ENCODE assay signal across 16 cellular contexts in the genomic region with DNA sequence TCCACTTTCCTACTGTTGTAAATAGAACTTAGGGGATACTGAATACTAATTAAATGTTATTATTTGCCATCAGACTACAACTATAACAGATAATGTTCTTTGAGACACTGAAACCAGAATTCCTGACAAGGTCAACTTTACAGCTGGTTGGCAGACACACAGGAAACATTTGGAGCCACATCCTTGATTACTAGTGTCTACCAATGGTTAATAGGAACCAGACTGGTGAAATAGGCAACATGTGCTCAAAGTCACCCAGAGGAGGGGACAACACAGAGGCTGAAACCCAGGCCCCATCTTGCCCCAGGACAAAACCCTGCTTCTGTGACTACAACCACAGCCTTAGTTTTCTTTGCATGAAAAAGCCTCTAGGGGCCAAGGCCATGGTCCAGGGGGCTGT. TPM values are rescaled to one million over a fixed set of nuclear protein-coding genes. Genes with fewer than 3 reads are reported as not detected.
DNase-seq lines count a peak whose midpoint lies in the region; ATAC-seq and TF ChIP-seq lines count a peak whose summit lies in the region.
"Had no signal": no experiment of that assay in that cellular context is flagged by ENCODE, and none has a peak within 500 bp of the region (broad histone marks: within the 10 kb centered on the region; RNA-seq: fewer than 3 reads in every experiment).

No MANE protein-coding gene starts in this region.

- TF ChIP-seq POLR2A in breast epithelium (IDR thresholded peaks at IDR 0.05), result no peak

- no peak for ATAC-seq in stimulated activated naive CD8-positive, alpha-beta T cell treated with anti-CD3 and anti-CD28 coated beads, Interleukin-15, amount 100 ng/mL, for 72 hours

- H3K4me3 ChIP-seq in breast epithelium, result no peak overlapping the region
- H3K4me3 ChIP-seq in SJSA1, result no peak overlapping the region

- no peak for TF ChIP-seq CTCF in MCF 10A (IDR thresholded peaks at IDR 0.05; ENCODE audit: unreplicated experiment)
- TF ChIP-seq CTCF in breast epithelium (IDR thresholded peaks at IDR 0.05), result no peak

- POLR2A ChIA-PET in MCF 10A (lab: Yijun Ruan, JAX), result interaction anchor here (0.7 to 5.6 kb wide), 3 partner anchors 41 to 103 kb away, joined by 3 to 79 read pairs (median 42); a partner anchor contains a TSS

- peaks cover 0 to 6% of the 10 kb centered on the region in 2 donors for H3K9me3 ChIP-seq in breast epithelium
- H3K9me3 ChIP-seq in SJSA1 (replicated peaks), result no peaks in the 10 kb centered on the region

- H3K27me3 Mint-ChIP-seq in MCF 10A (ENCODE audit: insufficient read depth, unreplicated experiment), result no peaks in the 10 kb centered on the region
- no peaks in the 10 kb centered on the region for H3K27me3 Mint-ChIP-seq in stimulated activated naive CD8-positive, alpha-beta T cell treated with anti-CD3 and anti-CD28 coated beads, Interleukin-15, amount 100 ng/mL, for 72 hours

- CTCF ChIA-PET in MCF 10A (lab: Yijun Ruan, JAX), result interaction anchor here (0.6 kb wide), 1 partner anchor 49 kb away, joined by 3 read pairs; no protein-coding TSS in a partner anchor

- H3K27me3 ChIP-seq in breast epithelium (no peaks in the 10 kb centered on the region), SJSA1 (replicated peaks) (no peaks in the 10 kb centered on the region)

- no TSS peak for BruUV-seq in MCF 10A (replicated peaks; lab: Mats Ljungman, UMichigan)

- H3K27ac Mint-ChIP-seq in MCF 10A (ENCODE audit: low read depth, unreplicated experiment), result peak overlapping the region; percentile 93
- peak overlapping the region; percentile 39 to 91 for H3K27ac Mint-ChIP-seq in stimulated activated naive CD8-positive, alpha-beta T cell treated with anti-CD3 and anti-CD28 coated beads, Interleukin-15, amount 100 ng/mL, for 72 hours

- H3K4me1 Mint-ChIP-seq in MCF 10A (ENCODE audit: insufficient read depth, unreplicated experiment), result peaks cover 45% of the 10 kb centered on the region
- H3K4me1 Mint-ChIP-seq in stimulated activated naive CD8-positive, alpha-beta T cell treated with anti-CD3 and anti-CD28 coated beads, Interleukin-15, amount 100 ng/mL, for 72 hours, result peaks cover 71% of the 10 kb centered on the region

- H3K27ac ChIP-seq in breast epithelium (no peak overlapping the region), SJSA1 (peak overlapping the region; percentile 100)

- intact Hi-C loops in MCF 10A (cut with micrococcal nuclease), result loop anchor here (5.0 kb wide), 1 partner anchor 190 kb away; a partner anchor contains a TSS
- intact Hi-C loops in breast epithelium (cut with DNase I; ENCODE audit: low total_unique reads), result no loop called here

- no peaks in the 10 kb centered on the region for H3K36me3 ChIP-seq in breast epithelium
- no peaks in the 10 kb centered on the region for H3K36me3 ChIP-seq in SJSA1

- no peaks in the 10 kb centered on the region for H3K4me1 ChIP-seq in breast epithelium
- peaks cover 79% of the 10 kb centered on the region for H3K4me1 ChIP-seq in SJSA1 (replicated peaks)

- DNase-seq in MCF 10A (ENCODE audit: unreplicated experiment) (no peak), breast epithelium (ENCODE audit: low spot score in 2 of 2) (no peak), SJSA1 (ENCODE audit: low read depth in 1 of 2, low spot score in 2 of 2) (no peak), fibroblast of gingiva (ENCODE audit: low read depth) (peak; percentile 36), putamen (ENCODE audit: low spot score) (no peak), inferior parietal cortex (ENCODE audit: extremely low spot score) (no peak), medulla oblongata (ENCODE audit: extremely low spot score) (no peak)
- DNase-seq in stimulated activated naive CD8-positive, alpha-beta T cell treated with anti-CD3 and anti-CD28 coated beads, Interleukin-15, amount 100 ng/mL, for 72 hours, result no peak
- DNase-seq: activated CD4-positive, alpha-beta T cell treated with anti-CD3 and anti-CD28 coated beads for 48 hours; amygdala; GF-D8; midbrain; NCI-H1436; nucleus accumbens; SIG-M5; stimulated activated naive CD4-positive, alpha-beta T cell treated with Interleukin-2 at 50 U/mL for 16 hours had no signal

- H3K9me3 Mint-ChIP-seq in MCF 10A (ENCODE audit: unreplicated experiment), result no peaks in the 10 kb centered on the region
- peaks cover 0 to 8% of the 10 kb centered on the region in 2 donors for H3K9me3 Mint-ChIP-seq in stimulated activated naive CD8-positive, alpha-beta T cell treated with anti-CD3 and anti-CD28 coated beads, Interleukin-15, amount 100 ng/mL, for 72 hours

- no peaks in the 10 kb centered on the region for H3K36me3 Mint-ChIP-seq in MCF 10A (ENCODE audit: insufficient read depth, unreplicated experiment)

- H3K4me3 Mint-ChIP-seq in MCF 10A (ENCODE audit: unreplicated experiment), result no peak overlapping the region
- H3K4me3 Mint-ChIP-seq in stimulated activated naive CD8-positive, alpha-beta T cell treated with anti-CD3 and anti-CD28 coated beads, Interleukin-15, amount 100 ng/mL, for 72 hours, result peak overlapping the region; percentile 25 to 62

RNA-seq across cellular contexts. Expression of a gene that starts 47.8 kb away (rescaled TPM):
- total RNA-seq in MCF 10A (2022), result 112 and 121 TPM in 2 replicates
- 10 to 100 TPM; 10.1 to 26.5 (median 11.4) TPM for total RNA-seq in breast epithelium
- total RNA-seq in SJSA1 (2014; rRNA removed; shearing (Covaris generic)), result 37.3 and 51.2 TPM in 2 replicates
